In genomic region chr14:106522990-106523389, GRCh38 we compare ENCODE assay signal across 7 cellular contexts.
"Had no signal": no experiment of that assay in that cellular context is flagged by ENCODE, and none has a peak within 500 bp of the region (broad histone marks: within the 10 kb centered on the region; RNA-seq: fewer than 3 reads in every experiment).

No MANE protein-coding gene starts in this region.

- H3K4me3 Mint-ChIP-seq: IgD-negative memory B cell had no signal

- ATAC-seq: K562 had no signal

- H3K27ac Mint-ChIP-seq: IgD-negative memory B cell had no signal

- H3K27ac ChIP-seq: HL-60 had no signal

- H3K4me3 ChIP-seq: K562 had no signal

- H3K36me3 Mint-ChIP-seq: IgD-negative memory B cell had no signal

- H3K9me3 Mint-ChIP-seq: IgD-negative memory B cell had no signal

- FAIRE-seq: HTR-8/SVneo, K562 had no signal

- DNase-seq: IMR-90, KBM-7, KG1 had no signal
